8 cellular contexts compared by ENCODE assay signal in the genomic region with DNA sequence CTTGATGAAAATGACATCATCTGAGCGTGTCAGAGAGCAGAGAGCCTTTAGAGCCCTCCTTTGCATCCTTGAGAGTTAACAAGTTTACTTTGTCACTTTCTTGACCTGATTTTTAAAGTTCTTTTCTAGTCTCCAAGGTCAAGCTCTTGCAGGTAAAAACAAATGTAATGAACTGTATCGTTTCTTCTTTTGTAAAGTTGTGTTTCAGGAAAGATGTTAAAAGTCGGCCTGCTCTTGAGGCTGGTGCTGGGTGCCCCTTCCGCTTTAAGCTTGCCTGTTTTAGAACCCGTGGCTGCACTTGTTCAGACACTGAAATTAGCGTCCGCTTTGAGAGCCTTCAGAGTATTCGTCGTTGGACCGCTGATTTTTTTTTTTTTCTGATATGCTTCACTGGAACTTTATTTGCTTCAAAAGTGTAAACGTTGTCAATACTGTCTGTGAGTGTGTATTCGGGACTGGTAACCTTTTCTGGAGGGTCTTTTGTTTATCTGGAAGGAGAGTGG. TPM values are rescaled to one million over a fixed set of nuclear protein-coding genes. Genes with fewer than 3 reads are reported as not detected.
A peak's percentile ranks its signal among the peaks of the same experiment; 100 is the strongest.
DNase-seq lines count a peak whose midpoint lies in the region; ATAC-seq and TF ChIP-seq lines count a peak whose summit lies in the region.

No MANE protein-coding gene starts in this region.

- ATAC-seq in HG02678 (IDR thresholded peaks at IDR 0.05; ENCODE audit: unreplicated experiment) = peak; percentile 20
- ATAC-seq in activated CD8-positive, alpha-beta T cell treated with anti-CD3 and anti-CD28 coated beads, Interleukin-2, amount 10 ng/mL, durations not matched to agents 7 days and 5 days = no peak
- peak; percentile 38 for ATAC-seq in sciatic nerve
- no peak for ATAC-seq in GM21576 (IDR thresholded peaks at IDR 0.05; ENCODE audit: unreplicated experiment)

- no peaks in the 10 kb centered on the region for H3K9me3 Mint-ChIP-seq in activated CD8-positive, alpha-beta T cell treated with anti-CD3 and anti-CD28 coated beads, Interleukin-2, amount 10 ng/mL, durations not matched to agents 7 days and 5 days (ENCODE audit: insufficient read depth)

- peak overlapping the region; percentile 80 for H3K4me3 ChIP-seq in left ventricle myocardium inferior

- no peaks in the 10 kb centered on the region for H3K27me3 ChIP-seq in left ventricle myocardium inferior (ENCODE audit: low read depth)

- no peaks in the 10 kb centered on the region for H3K27me3 Mint-ChIP-seq in activated CD8-positive, alpha-beta T cell treated with anti-CD3 and anti-CD28 coated beads, Interleukin-2, amount 10 ng/mL, durations not matched to agents 7 days and 5 days (ENCODE audit: low read depth)

- peak overlapping the region; percentile 79 for H3K4me3 Mint-ChIP-seq in activated CD8-positive, alpha-beta T cell treated with anti-CD3 and anti-CD28 coated beads, Interleukin-2, amount 10 ng/mL, durations not matched to agents 7 days and 5 days

- H3K36me3 ChIP-seq in left ventricle myocardium inferior = no peaks in the 10 kb centered on the region

- CTCF ChIA-PET in activated CD8-positive, alpha-beta T cell treated with anti-CD3 and anti-CD28 coated beads, Interleukin-2, amount 10 ng/mL, durations not matched to agents 7 days and 5 days (lab: Charles Lee) = interaction anchor here (0.9 to 3.1 kb wide), 6 partner anchors 10 to 185 kb away, joined by 3 to 10 read pairs (median 4); no protein-coding TSS in a partner anchor

- no peaks in the 10 kb centered on the region for H3K9me3 ChIP-seq in left ventricle myocardium inferior (replicated peaks)

- peaks cover 12% of the 10 kb centered on the region for H3K36me3 Mint-ChIP-seq in activated CD8-positive, alpha-beta T cell treated with anti-CD3 and anti-CD28 coated beads, Interleukin-2, amount 10 ng/mL, durations not matched to agents 7 days and 5 days (ENCODE audit: low read depth)

- no peak for TF ChIP-seq CTCF in left ventricle myocardium inferior (IDR thresholded peaks at IDR 0.05; ENCODE audit: borderline replicate concordance)

- intact Hi-C loops in left ventricle myocardium inferior (cut with micrococcal nuclease) (loop anchor here (10.0 kb wide), 1 partner anchor 80 kb away; the partner anchor contains the start of gene TRAK1), sciatic nerve (cut with DNase I) (loop anchor here (10.0 kb wide), 1 partner anchor 80 kb away; the partner anchor contains the start of gene TRAK1)

- DNase-seq in COLO668 (lab: John Stamatoyannopoulos, UW; ENCODE audit: unreplicated experiment) (peak; percentile 7), left ventricle myocardium inferior (no peak), sciatic nerve (ENCODE audit: low spot score) (no peak), NCI-H2081 (lab: John Stamatoyannopoulos, UW) (no peak), amniotic stem cell (lab: John Stamatoyannopoulos, UW) (no peak)
- peak; percentile 38 for DNase-seq in activated CD8-positive, alpha-beta T cell treated with anti-CD3 and anti-CD28 coated beads, Interleukin-2, amount 10 ng/mL, durations not matched to agents 7 days and 5 days

- H3K27ac ChIP-seq in left ventricle myocardium inferior (replicated peaks) = peak overlapping the region; percentile 98

- H3K4me1 ChIP-seq in left ventricle myocardium inferior = peaks cover 66% of the 10 kb centered on the region

- H3K4me1 Mint-ChIP-seq in activated CD8-positive, alpha-beta T cell treated with anti-CD3 and anti-CD28 coated beads, Interleukin-2, amount 10 ng/mL, durations not matched to agents 7 days and 5 days (ENCODE audit: low read depth) = peaks cover 35% of the 10 kb centered on the region

- POLR2A ChIA-PET in activated CD8-positive, alpha-beta T cell treated with anti-CD3 and anti-CD28 coated beads, Interleukin-2, amount 10 ng/mL, durations not matched to agents 7 days and 5 days (lab: Charles Lee) = interaction anchor here (0.6 to 1.4 kb wide), 6 partner anchors 38 to 815 kb away, joined by 3 to 8 read pairs (median 3); partner anchors contain the start of genes CTNNB1 and ULK4

- peak overlapping the region; percentile 83 for H3K27ac Mint-ChIP-seq in activated CD8-positive, alpha-beta T cell treated with anti-CD3 and anti-CD28 coated beads, Interleukin-2, amount 10 ng/mL, durations not matched to agents 7 days and 5 days

RNA-seq across cellular contexts. Expression of gene ULK4, which starts 52.6 kb away (rescaled TPM):
- total RNA-seq in activated CD8-positive, alpha-beta T cell treated with anti-CD3 and anti-CD28 coated beads, Interleukin-2, amount 10 ng/mL, durations not matched to agents 7 days and 5 days = 10 to 100 TPM; 10.5 to 12.3 TPM
- total RNA-seq in left ventricle myocardium inferior = 1.8 TPM
- 13.3 TPM for total RNA-seq in sciatic nerve

Comparison
In these comparisons a context has a peak if more than half of its experiments do, and no peak if none do; other contexts are left out.
1. DNase-seq: peak in COLO668 (single experiment) and activated CD8-positive, alpha-beta T cell treated with anti-CD3 and anti-CD28 coated beads, Interleukin-2, amount 10 ng/mL, durations not matched to agents 7 days and 5 days (single experiment); none in left ventricle myocardium inferior (single experiment), sciatic nerve (single experiment), NCI-H2081 (0 of 2) and amniotic stem cell (single experiment).
2. ATAC-seq: peak in HG02678 (single experiment) and sciatic nerve (single experiment); none in activated CD8-positive, alpha-beta T cell treated with anti-CD3 and anti-CD28 coated beads, Interleukin-2, amount 10 ng/mL, durations not matched to agents 7 days and 5 days (single experiment) and GM21576 (single experiment).